Comparison of ENCODE assay signal across 9 cellular contexts in genomic region chr16:2858245-2859025, GRCh38.
A peak's percentile ranks its signal among the peaks of the same experiment; 100 is the strongest.
DNase-seq lines count a peak whose midpoint lies in the region; ATAC-seq and TF ChIP-seq lines count a peak whose summit lies in the region.
"Had no signal": no experiment of that assay in that cellular context is flagged by ENCODE, and none has a peak within 500 bp of the region (broad histone marks: within the 10 kb centered on the region; RNA-seq: fewer than 3 reads in every experiment).

No MANE protein-coding gene starts in this region.

- ATAC-seq in stimulated activated naive CD8-positive, alpha-beta T cell treated with anti-CD3 and anti-CD28 coated beads, Interleukin-15, Interleukin-2, amounts not matched to agents 100 U/mL and 50 U/mL, for 24 hours = peak; percentile 10
- no peak for ATAC-seq in GM18861 (IDR thresholded peaks at IDR 0.05; ENCODE audit: unreplicated experiment)

- in situ Hi-C loops in brain microvascular endothelial cell (cut with HindIII; ENCODE audit: low pct_ligation_motif_present, low sequenced_read_pairs) = no loop called here

- no peak overlapping the region for H3K27ac ChIP-seq in brain microvascular endothelial cell

- DNase-seq in NCI-H82 (lab: John Stamatoyannopoulos, UW) (peak; percentile 16), NCI-H82 treated with DMSO at 0.1 percent for 48 hours (lab: John Stamatoyannopoulos, UW; ENCODE audit: unreplicated experiment) (no peak), brain microvascular endothelial cell (no peak)
- DNase-seq in stimulated activated naive CD8-positive, alpha-beta T cell treated with anti-CD3 and anti-CD28 coated beads, Interleukin-15, Interleukin-2, amounts not matched to agents 100 U/mL and 50 U/mL, for 24 hours = no peak
- DNase-seq: activated naive CD4-positive, alpha-beta T cell treated with anti-CD3 and anti-CD28 coated beads, Interleukin-2, amount 50 U/mL, for 16 hours; midbrain; NCI-H226 had no signal

- no peaks in the 10 kb centered on the region for H3K4me1 ChIP-seq in endocrine pancreas (ENCODE audit: control insufficient read depth, insufficient read depth, low read length)

- no peak for TF ChIP-seq CTCF in brain microvascular endothelial cell (IDR thresholded peaks at IDR 0.05; ENCODE audit: low read depth, low read length, missing control alignments)

- H3K36me3 ChIP-seq in endocrine pancreas (ENCODE audit: control insufficient read depth, insufficient read depth, low read length) (no peaks in the 10 kb centered on the region), brain microvascular endothelial cell (replicated peaks) (no peaks in the 10 kb centered on the region)

- H3K4me3 ChIP-seq in endocrine pancreas (ENCODE audit: control insufficient read depth, insufficient read depth, low read length) (no peak overlapping the region), brain microvascular endothelial cell (ENCODE audit: low read depth, low read length) (no peak overlapping the region)

- H3K9ac ChIP-seq in endocrine pancreas (ENCODE audit: control insufficient read depth, insufficient read depth, low read length) = peak overlapping the region; percentile 80

- H3K9me3 ChIP-seq in endocrine pancreas (ENCODE audit: control insufficient read depth, low read length) = no peaks in the 10 kb centered on the region

- H3K27me3 ChIP-seq in endocrine pancreas (ENCODE audit: control insufficient read depth, insufficient read depth, low read length) (no peaks in the 10 kb centered on the region), brain microvascular endothelial cell (replicated peaks) (peaks cover 8% of the 10 kb centered on the region)
